ENCODE assay signal across 9 cellular contexts in genomic region chr10:60314306-60314940, GRCh38.
DNase-seq lines count a peak whose midpoint lies in the region; ATAC-seq and TF ChIP-seq lines count a peak whose summit lies in the region.
"Had no signal": no experiment of that assay in that cellular context is flagged by ENCODE, and none has a peak within 500 bp of the region (broad histone marks: within the 10 kb centered on the region; RNA-seq: fewer than 3 reads in every experiment).

No MANE protein-coding gene starts in this region.

- no peaks in the 10 kb centered on the region for H3K79me2 ChIP-seq in neural progenitor cell (ENCODE audit: low read depth)

- H3K36me3 Mint-ChIP-seq in neural progenitor cell, result no peaks in the 10 kb centered on the region
- H3K36me3 Mint-ChIP-seq: naive B cell had no signal

- no peaks in the 10 kb centered on the region for H3K36me3 ChIP-seq in neural progenitor cell

- no peaks in the 10 kb centered on the region for H3F3A ChIP-seq in neural progenitor cell (ENCODE audit: low read depth)

- no peaks in the 10 kb centered on the region for H3K9me3 Mint-ChIP-seq in neural progenitor cell
- H3K9me3 Mint-ChIP-seq: naive B cell had no signal

- DNase-seq in AG10803 (ENCODE audit: low read depth) (peak; percentile 56), HCEC 1CT (peak; percentile 80), glomerular visceral epithelial cell (ENCODE audit: extremely low spot score) (peak; percentile 53), neural progenitor cell (ENCODE audit: low spot score) (no peak)
- DNase-seq: naive B cell had no signal

- no peak overlapping the region for H2AFZ ChIP-seq in neural progenitor cell (replicated peaks)

- H3K9ac ChIP-seq in neural progenitor cell, result no peak overlapping the region

- H3K27ac ChIP-seq in neural progenitor cell, result no peak overlapping the region

- no peak overlapping the region for H3K4me2 ChIP-seq in neural progenitor cell

- ATAC-seq in SK-N-SH treated with all-trans-retinoic acid at 6 μM for 48 hours (peak; percentile 76), GM19397 (IDR thresholded peaks at IDR 0.05; ENCODE audit: unreplicated experiment) (no peak), HG03457 (IDR thresholded peaks at IDR 0.05; ENCODE audit: unreplicated experiment) (no peak), GM18511 (IDR thresholded peaks at IDR 0.05; ENCODE audit: unreplicated experiment) (no peak)

- no peaks in the 10 kb centered on the region for H3K27me3 Mint-ChIP-seq in neural progenitor cell (ENCODE audit: insufficient read depth, low read depth)
- H3K27me3 Mint-ChIP-seq: naive B cell had no signal

- no peak for TF ChIP-seq CTCF in AG10803 (conservative IDR thresholded peaks at IDR 0.05; ENCODE audit: low read length)
- no peak for TF ChIP-seq CTCF in neural progenitor cell (IDR thresholded peaks at IDR 0.05)

- no peak overlapping the region for H3K4me3 ChIP-seq in AG10803 (ENCODE audit: low read length)
- H3K4me3 ChIP-seq in neural progenitor cell, result no peak overlapping the region

- no peaks in the 10 kb centered on the region for H3K9me3 ChIP-seq in neural progenitor cell (ENCODE audit: low read depth)

- H3K4me3 Mint-ChIP-seq in neural progenitor cell, result no peak overlapping the region
- H3K4me3 Mint-ChIP-seq: naive B cell had no signal

- H3K4me1 Mint-ChIP-seq in neural progenitor cell, result peaks cover 5% of the 10 kb centered on the region

- no peaks in the 10 kb centered on the region for H4K20me1 ChIP-seq in neural progenitor cell (ENCODE audit: low read depth)

- peaks cover 5% of the 10 kb centered on the region for H3K4me1 ChIP-seq in neural progenitor cell

- H3K27me3 ChIP-seq in neural progenitor cell, result no peaks in the 10 kb centered on the region

- H3K27ac Mint-ChIP-seq in neural progenitor cell, result no peak overlapping the region
- H3K27ac Mint-ChIP-seq: naive B cell had no signal

TF ChIP-seq in SK-N-SH treated with all-trans-retinoic acid at 6 μM for 48 hours, 23 proteins besides CTCF, POLR2A, EP300 and RAD21:
- TF ChIP-seq ZC3H10 (CRISPR knock-in tag; IDR thresholded peaks at IDR 0.05) (peak; percentile 85; the same call in 1 of the 2 replicates), SNAI2 (CRISPR knock-in tag; IDR thresholded peaks at IDR 0.05) (no peak)
